Comparison of ENCODE assay signal across 24 cellular contexts in the genomic region with DNA sequence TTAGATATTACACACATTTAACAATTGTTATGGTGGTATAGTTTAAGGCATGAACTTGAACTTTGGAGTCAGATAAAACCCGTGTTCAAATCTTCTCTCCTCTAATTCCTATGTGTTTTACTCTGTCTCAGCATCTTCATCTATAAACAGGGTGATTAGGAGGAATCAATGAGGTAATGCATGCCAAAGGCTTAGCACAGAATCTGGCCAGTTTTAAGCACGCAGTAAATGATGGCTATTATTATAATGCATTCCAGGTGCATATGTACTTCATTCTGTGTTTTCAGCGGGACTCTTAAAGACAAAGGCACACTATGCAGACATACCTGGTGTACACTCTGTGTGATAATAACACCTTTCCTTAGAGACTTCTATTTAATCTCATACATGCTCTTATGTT.
"Had no signal": no experiment of that assay in that cellular context is flagged by ENCODE, and none has a peak within 500 bp of the region (broad histone marks: within the 10 kb centered on the region; RNA-seq: fewer than 3 reads in every experiment).

No MANE protein-coding gene starts in this region.

- H3K27ac ChIP-seq: colonic mucosa, foreskin keratinocyte, hepatocyte, pancreas, right lobe of liver, transverse colon, uterus had no signal

- DNase-seq: activated B cell treated with CpG ODN at 0.5 μM for 24 hours; activated CD4-positive, alpha-beta memory T cell treated with anti-CD3 and anti-CD28 coated beads, Interleukin-2, amount 10 ng/mL, durations not matched to agents 7 days and 5 days; activated CD4-positive, alpha-beta T cell treated with anti-CD3 and anti-CD28 coated beads for 4 hours; activated CD8-positive, alpha-beta memory T cell treated with anti-CD3 and anti-CD28 coated beads, Interleukin-2, amount 10 ng/mL, durations not matched to agents 7 days and 5 days; activated naive CD4-positive, alpha-beta T cell treated with Interleukin-2 at 50 U/mL for 16 hours; caudate nucleus; colonic mucosa; erythroblast; foreskin keratinocyte; left cardiac atrium; mesendoderm; naive thymus-derived CD4-positive, alpha-beta T cell; pancreas; right lobe of liver; small intestine; stimulated activated CD4-positive, alpha-beta T cell treated with anti-CD3 and anti-CD28 coated beads, Interleukin-15, amount 100 ng/mL, for 24 hours; stimulated activated CD4-positive, alpha-beta T cell treated with anti-CD3 and anti-CD28 coated beads, Interleukin-2, amount 100 ng/mL, for 48 hours; transverse colon; uterus had no signal

- H3K27me3 ChIP-seq: colonic mucosa, foreskin keratinocyte, hepatocyte, pancreas, right lobe of liver, transverse colon, uterus had no signal

- H3K4me1 ChIP-seq: colonic mucosa, right lobe of liver, transverse colon, uterus had no signal

- FAIRE-seq: endometrium, pancreas, small intestine had no signal

- H3K36me3 Mint-ChIP-seq: activated CD8-positive, alpha-beta memory T cell treated with anti-CD3 and anti-CD28 coated beads, Interleukin-2, amount 10 ng/mL, durations not matched to agents 7 days and 5 days; brain had no signal

- H3K4me3 Mint-ChIP-seq: activated B cell treated with CpG ODN at 0.5 μM for 24 hours; activated CD4-positive, alpha-beta memory T cell treated with anti-CD3 and anti-CD28 coated beads, Interleukin-2, amount 10 ng/mL, durations not matched to agents 7 days and 5 days; activated CD8-positive, alpha-beta memory T cell treated with anti-CD3 and anti-CD28 coated beads, Interleukin-2, amount 10 ng/mL, durations not matched to agents 7 days and 5 days; activated T-helper 17 cell treated with anti-CD3 and anti-CD28 coated beads, Interleukin-2, amount 50 U/mL, for 72 hours; naive thymus-derived CD4-positive, alpha-beta T cell; stimulated activated naive CD8-positive, alpha-beta T cell treated with anti-CD3 and anti-CD28 coated beads, Interleukin-15, Interleukin-2, amounts not matched to agents 100 ng/mL and 50 ng/mL, for 24 hours had no signal

- H3K27me3 Mint-ChIP-seq: activated B cell treated with CpG ODN at 0.5 μM for 24 hours; activated CD4-positive, alpha-beta memory T cell treated with anti-CD3 and anti-CD28 coated beads, Interleukin-2, amount 10 ng/mL, durations not matched to agents 7 days and 5 days; activated T-helper 17 cell treated with anti-CD3 and anti-CD28 coated beads, Interleukin-2, amount 50 U/mL, for 72 hours; brain had no signal

- H3K4me1 Mint-ChIP-seq: activated B cell treated with CpG ODN at 0.5 μM for 24 hours; activated CD8-positive, alpha-beta memory T cell treated with anti-CD3 and anti-CD28 coated beads, Interleukin-2, amount 10 ng/mL, durations not matched to agents 7 days and 5 days; activated T-helper 17 cell treated with anti-CD3 and anti-CD28 coated beads, Interleukin-2, amount 50 U/mL, for 72 hours had no signal

- H3K9me3 Mint-ChIP-seq: activated B cell treated with CpG ODN at 0.5 μM for 24 hours; activated CD4-positive, alpha-beta memory T cell treated with anti-CD3 and anti-CD28 coated beads, Interleukin-2, amount 10 ng/mL, durations not matched to agents 7 days and 5 days; activated T-helper 17 cell treated with anti-CD3 and anti-CD28 coated beads, Interleukin-2, amount 50 U/mL, for 72 hours; brain; stimulated activated naive CD8-positive, alpha-beta T cell treated with anti-CD3 and anti-CD28 coated beads, Interleukin-15, Interleukin-2, amounts not matched to agents 100 ng/mL and 50 ng/mL, for 24 hours had no signal

- H3K9me3 ChIP-seq: colonic mucosa, pancreas, right lobe of liver, transverse colon, uterus had no signal

- H3K36me3 ChIP-seq: colonic mucosa, pancreas, right lobe of liver, transverse colon, uterus had no signal

- H3K4me3 ChIP-seq: colonic mucosa, hepatocyte, pancreas, right lobe of liver, transverse colon, uterus had no signal

- H3K27ac Mint-ChIP-seq: activated B cell treated with CpG ODN at 0.5 μM for 24 hours; activated CD4-positive, alpha-beta memory T cell treated with anti-CD3 and anti-CD28 coated beads, Interleukin-2, amount 10 ng/mL, durations not matched to agents 7 days and 5 days; activated CD8-positive, alpha-beta memory T cell treated with anti-CD3 and anti-CD28 coated beads, Interleukin-2, amount 10 ng/mL, durations not matched to agents 7 days and 5 days; naive thymus-derived CD4-positive, alpha-beta T cell; stimulated activated naive CD8-positive, alpha-beta T cell treated with anti-CD3 and anti-CD28 coated beads, Interleukin-15, Interleukin-2, amounts not matched to agents 100 ng/mL and 50 ng/mL, for 24 hours had no signal
